ENCODE assay signal across 9 cellular contexts in the genomic region with DNA sequence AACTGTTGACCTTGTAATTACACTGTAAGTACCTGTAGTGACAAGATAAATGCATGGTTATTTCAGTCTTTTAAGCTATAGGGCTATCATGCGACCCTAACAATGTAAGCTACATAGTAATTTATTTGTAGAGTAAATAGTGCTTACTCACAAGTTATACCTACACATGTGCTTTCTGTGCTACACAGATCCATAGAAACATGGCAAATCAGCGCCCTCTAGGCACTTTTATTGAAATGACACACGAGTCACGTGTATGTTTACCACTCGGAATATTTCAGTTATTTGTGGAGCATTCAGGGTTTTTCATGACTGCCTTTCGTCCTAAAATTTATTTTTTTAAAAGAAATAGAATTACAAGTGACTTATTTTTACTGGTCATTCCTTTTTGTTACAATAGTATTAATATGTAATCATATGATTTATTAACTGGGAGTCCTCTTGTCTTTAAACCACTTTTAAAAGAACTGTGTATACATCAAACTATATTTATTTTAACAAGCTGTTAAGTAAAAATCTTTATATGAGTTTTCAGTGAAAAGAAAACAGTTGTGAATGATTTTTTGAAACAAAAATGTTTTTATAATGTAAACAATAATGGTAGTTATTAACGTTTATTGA.
DNase-seq lines count a peak whose midpoint lies in the region; ATAC-seq, FAIRE-seq and TF ChIP-seq lines count a peak whose summit lies in the region.
"Had no signal": no experiment of that assay in that cellular context is flagged by ENCODE, and none has a peak within 500 bp of the region (broad histone marks: within the 10 kb centered on the region; RNA-seq: fewer than 3 reads in every experiment).

No MANE protein-coding gene starts in this region.

- H3K4me1 Mint-ChIP-seq in neural progenitor cell: no peaks in the 10 kb centered on the region

- H3K9ac ChIP-seq in OCI-LY1 (ENCODE audit: low read length) (no peak overlapping the region), neural progenitor cell (no peak overlapping the region)

- no peaks in the 10 kb centered on the region for H3K36me3 Mint-ChIP-seq in neural progenitor cell

- DNase-seq in ACHN (peak; percentile 65), neural progenitor cell (ENCODE audit: low spot score) (peak; percentile 71), amniotic stem cell (lab: John Stamatoyannopoulos, UW) (no peak)

- in situ Hi-C loops in ACHN (cut with HindIII; ENCODE audit: low pct_ligation_motif_present, low pct_unique_long_range_greater_than_20kb, low sequenced_read_pairs): no loop called here

- H3K79me2 ChIP-seq in OCI-LY1 (ENCODE audit: insufficient read depth, low read length) (no peaks in the 10 kb centered on the region), neural progenitor cell (ENCODE audit: low read depth) (no peaks in the 10 kb centered on the region)

- H3K9me3 Mint-ChIP-seq in neural progenitor cell: peaks cover 1% of the 10 kb centered on the region

- H3K4me3 Mint-ChIP-seq in neural progenitor cell: no peak overlapping the region
- H3K4me3 Mint-ChIP-seq: stimulated activated naive CD8-positive, alpha-beta T cell treated with anti-CD3 and anti-CD28 coated beads, Interleukin-15, Interleukin-2, amounts not matched to agents 100 ng/mL and 50 ng/mL, for 24 hours had no signal

- H3K36me3 ChIP-seq in OCI-LY1 (ENCODE audit: insufficient read depth, low read length) (no peaks in the 10 kb centered on the region), neural progenitor cell (no peaks in the 10 kb centered on the region)

- H3K27me3 ChIP-seq in OCI-LY1 (ENCODE audit: insufficient read depth, low read length) (no peaks in the 10 kb centered on the region), neural progenitor cell (no peaks in the 10 kb centered on the region)

- peak; percentile 38; the same call in 1 of the 2 replicates for TF ChIP-seq CTCF in GM12875 (IDR thresholded peaks at IDR 0.05; ENCODE audit: borderline replicate concordance, insufficient read depth, low read depth, low read length)
- peak; percentile 68 for TF ChIP-seq CTCF in OCI-LY1 (IDR thresholded peaks at IDR 0.05; ENCODE audit: low read length)
- peak; percentile 76 for TF ChIP-seq CTCF in neural progenitor cell (IDR thresholded peaks at IDR 0.05)

- H3K27ac Mint-ChIP-seq in neural progenitor cell: no peak overlapping the region
- H3K27ac Mint-ChIP-seq: stimulated activated naive CD8-positive, alpha-beta T cell treated with anti-CD3 and anti-CD28 coated beads, Interleukin-15, Interleukin-2, amounts not matched to agents 100 ng/mL and 50 ng/mL, for 24 hours had no signal

- H3K9me3 ChIP-seq in OCI-LY1 (ENCODE audit: low read length) (no peaks in the 10 kb centered on the region), neural progenitor cell (ENCODE audit: low read depth) (no peaks in the 10 kb centered on the region)

- peak; percentile 37 for FAIRE-seq in endometrium (lab: Jason Lieb, UNC)

- H4K20me1 ChIP-seq in OCI-LY1 (ENCODE audit: insufficient read depth, low read length): no peaks in the 10 kb centered on the region
- H4K20me1 ChIP-seq in neural progenitor cell (ENCODE audit: low read depth): no peaks in the 10 kb centered on the region

- no peaks in the 10 kb centered on the region for H3K27me3 Mint-ChIP-seq in neural progenitor cell (ENCODE audit: insufficient read depth, low read depth)
- H3K27me3 Mint-ChIP-seq: stimulated activated naive CD8-positive, alpha-beta T cell treated with anti-CD3 and anti-CD28 coated beads, Interleukin-15, Interleukin-2, amounts not matched to agents 100 ng/mL and 50 ng/mL, for 24 hours had no signal

- no peak overlapping the region for H3K27ac ChIP-seq in OCI-LY1 (ENCODE audit: low read depth, low read length, poor library complexity, severe bottlenecking)
- H3K27ac ChIP-seq in neural progenitor cell: no peak overlapping the region

- H2AFZ ChIP-seq in OCI-LY1 (ENCODE audit: low read length) (no peak overlapping the region), neural progenitor cell (replicated peaks) (no peak overlapping the region)

- H3F3A ChIP-seq in OCI-LY1 (ENCODE audit: insufficient read depth, low read length): no peaks in the 10 kb centered on the region
- no peaks in the 10 kb centered on the region for H3F3A ChIP-seq in neural progenitor cell (ENCODE audit: low read depth)

- no peaks in the 10 kb centered on the region for H3K4me1 ChIP-seq in OCI-LY1 (ENCODE audit: insufficient read depth, low read length, severe bottlenecking)
- H3K4me1 ChIP-seq in neural progenitor cell: no peaks in the 10 kb centered on the region

- H3K4me2 ChIP-seq in OCI-LY1 (ENCODE audit: low read length) (no peak overlapping the region), neural progenitor cell (no peak overlapping the region)

- H3K4me3 ChIP-seq in GM12875 (ENCODE audit: low read depth, low read length) (no peak overlapping the region), OCI-LY1 (ENCODE audit: low read depth, low read length, poor library complexity, severe bottlenecking) (no peak overlapping the region), neural progenitor cell (no peak overlapping the region)

- H3K9me2 ChIP-seq in OCI-LY1 (ENCODE audit: low read depth, low read length): no peaks in the 10 kb centered on the region

- ATAC-seq in HG03342 (IDR thresholded peaks at IDR 0.05; ENCODE audit: unreplicated experiment): peak; percentile 90
- no peak for ATAC-seq in HG03280 (IDR thresholded peaks at IDR 0.05; ENCODE audit: unreplicated experiment)
